In genomic region chr12:21962821-21963220, GRCh38 we compare ENCODE assay signal across 22 cellular contexts. TPM values are rescaled to one million over a fixed set of nuclear protein-coding genes. Genes with fewer than 3 reads are reported as not detected.
"Had no signal": no experiment of that assay in that cellular context is flagged by ENCODE, and none has a peak within 500 bp of the region (broad histone marks: within the 10 kb centered on the region; RNA-seq: fewer than 3 reads in every experiment).

No MANE protein-coding gene starts in this region.

- DNase-seq: activated CD4-positive, alpha-beta T cell treated with anti-CD3 and anti-CD28 coated beads, Interleukin-2, amount 10 ng/mL, durations not matched to agents 7 days and 5 days; activated CD4-positive, CD25-positive, alpha-beta regulatory T cell treated with anti-CD3 and anti-CD28 coated beads, Interleukin-2, amount 50 U/mL, for 72 hours; activated CD8-positive, alpha-beta T cell treated with anti-CD3 and anti-CD28 coated beads, Interleukin-2, amount 10 ng/mL, durations not matched to agents 7 days and 5 days; activated gamma-delta T cell treated with Interleukin-2 at 50 U/mL for 16 hours; aorta; central memory CD4-positive, alpha-beta T cell; colonic mucosa; kidney; nephron progenitor cell; nucleus accumbens; sigmoid colon; stimulated activated CD4-positive, alpha-beta T cell treated with anti-CD3 and anti-CD28 coated beads, Interleukin-15, amount 100 ng/mL, for 24 hours; stomach had no signal

- H3K4me1 ChIP-seq: colonic mucosa, left lung, parathyroid adenoma, sigmoid colon, stomach, suprapubic skin, tibial nerve had no signal

- H3K27ac ChIP-seq: colonic mucosa, left lung, parathyroid adenoma, sigmoid colon, stomach, suprapubic skin, tibial nerve, VCaP had no signal

- H3K9ac ChIP-seq: parathyroid adenoma had no signal

- ATAC-seq: activated CD8-positive, alpha-beta T cell treated with anti-CD3 and anti-CD28 coated beads, Interleukin-2, amount 10 ng/mL, durations not matched to agents 7 days and 5 days; left lung; stimulated activated memory B cell treated with anti-CD40 and anti-IgM and Interleukin-4, amounts not matched to agents 10 μg/mL and 1 μg/mL and 100 μg/mL, for 72 hours had no signal

- H3K36me3 ChIP-seq: colonic mucosa, left lung, sigmoid colon, stomach, suprapubic skin, tibial nerve had no signal

- H2AFZ ChIP-seq: parathyroid adenoma had no signal

- H3K9me3 ChIP-seq: colonic mucosa, sigmoid colon had no signal

- H3K4me3 ChIP-seq: colonic mucosa, left lung, sigmoid colon, smooth muscle cell, stomach, suprapubic skin, tibial nerve had no signal

- H3K79me2 ChIP-seq: parathyroid adenoma had no signal

- H3K27me3 ChIP-seq: colonic mucosa, left lung, sigmoid colon, stomach, suprapubic skin, tibial nerve had no signal

- H3K4me2 ChIP-seq: smooth muscle cell had no signal

RNA-seq across cellular contexts. Expression of gene ABCC9, which starts 21.6 kb away (rescaled TPM):
- total RNA-seq: activated CD4-positive, alpha-beta T cell treated with anti-CD3 and anti-CD28 coated beads, Interleukin-2, amount 10 ng/mL, durations not matched to agents 7 days and 5 days; activated CD8-positive, alpha-beta T cell treated with anti-CD3 and anti-CD28 coated beads, Interleukin-2, amount 10 ng/mL, durations not matched to agents 7 days and 5 days; activated T-helper 1 cell treated with anti-CD3 and anti-CD28 coated beads, Interleukin-12 subunit alpha, Interleukin-12 subunit beta, Interleukin-2, Interleukin-4 antibody, amounts not matched to agents 30 ng/mL and 10 ng/mL and 1 ng/mL, durations not matched to agents 14 hours and 24 hours and 36 hours; pulmonary artery endothelial cell had no signal
- polyA plus RNA-seq: smooth muscle cell had no signal
